In genomic region chr13:20921572-20921971, GRCh38 we compare ENCODE assay signal across 26 cellular contexts.
"Had no signal": no experiment of that assay in that cellular context is flagged by ENCODE, and none has a peak within 500 bp of the region (broad histone marks: within the 10 kb centered on the region; RNA-seq: fewer than 3 reads in every experiment).

No MANE protein-coding gene starts in this region.

- H3K36me3 Mint-ChIP-seq: activated naive CD4-positive, alpha-beta T cell treated with anti-CD3 and anti-CD28 coated beads, Interleukin-2, amount 10 ng/mL, durations not matched to agents 7 days and 5 days; activated naive CD8-positive, alpha-beta T cell; brain had no signal

- H3K4me3 ChIP-seq: SJSA1 had no signal

- H3K4me3 Mint-ChIP-seq: activated CD4-positive, alpha-beta T cell treated with anti-CD3 and anti-CD28 coated beads, Interleukin-2, amount 10 ng/mL, durations not matched to agents 24 days and 14 days; activated CD8-positive, alpha-beta T cell treated with anti-CD3 and anti-CD28 coated beads for 36 hours; activated naive CD4-positive, alpha-beta T cell treated with anti-CD3 and anti-CD28 coated beads, Interleukin-2, amount 10 ng/mL, durations not matched to agents 7 days and 5 days; activated naive CD8-positive, alpha-beta T cell; activated naive CD8-positive, alpha-beta T cell treated with anti-CD3 and anti-CD28 coated beads, Interleukin-2, amount 50 U/mL, for 24 hours; brain; T-helper 1 cell treated with Interleukin-12 subunit alpha and Interleukin-12 subunit beta and Interleukin-4 antibody, amounts not matched to agents 30 μg/mL and 1 μg/mL, for 36 hours; T-helper 2 cell treated with Interferon-gamma antibody and Interleukin-4, amounts not matched to agents 5 μg/mL and 100 μg/mL, for 36 hours had no signal

- H3K9me3 Mint-ChIP-seq: activated CD4-positive, alpha-beta T cell treated with anti-CD3 and anti-CD28 coated beads, Interleukin-2, amount 10 ng/mL, durations not matched to agents 24 days and 14 days; activated CD8-positive, alpha-beta T cell treated with anti-CD3 and anti-CD28 coated beads for 36 hours; activated naive CD4-positive, alpha-beta T cell treated with anti-CD3 and anti-CD28 coated beads, Interleukin-2, amount 10 ng/mL, durations not matched to agents 7 days and 5 days; activated naive CD8-positive, alpha-beta T cell treated with anti-CD3 and anti-CD28 coated beads, Interleukin-2, amount 50 U/mL, for 24 hours; activated T-helper 2 cell treated with anti-CD3 and anti-CD28 coated beads, Interferon-gamma antibody, Interleukin-2, Interleukin-4, amounts not matched to agents 10 μg/mL and 5 μg/mL and 100 μg/mL, durations not matched to agents 14 hours and 24 hours and 36 hours; brain; T-helper 1 cell treated with Interleukin-12 subunit alpha and Interleukin-12 subunit beta and Interleukin-4 antibody, amounts not matched to agents 30 μg/mL and 1 μg/mL, for 36 hours; T-helper 2 cell treated with Interferon-gamma antibody and Interleukin-4, amounts not matched to agents 5 μg/mL and 100 μg/mL, for 36 hours had no signal

- DNase-seq: activated CD4-positive, alpha-beta T cell treated with anti-CD3 and anti-CD28 coated beads, Interleukin-2, amount 10 ng/mL, durations not matched to agents 24 days and 14 days; activated CD4-positive, alpha-beta T cell treated with anti-CD3 and anti-CD28 coated beads, Interleukin-2, amount 50 U/mL, for 4 hours; activated CD8-positive, alpha-beta T cell treated with anti-CD3 and anti-CD28 coated beads for 36 hours; activated naive CD4-positive, alpha-beta T cell treated with anti-CD3 and anti-CD28 coated beads, Interleukin-2, amount 10 ng/mL, durations not matched to agents 7 days and 5 days; activated naive CD8-positive, alpha-beta T cell treated with anti-CD3 and anti-CD28 coated beads, Interleukin-2, amount 50 U/mL, for 24 hours; activated T-cell treated with anti-CD3 and anti-CD28 coated beads, Interleukin-2, amount 50 U/mL, for 1 hour; anterior cingulate cortex; caudate nucleus; Karpas-422; NCI-H1105; NCI-H1417 treated with DMSO at 0.1 percent for 48 hours; NCI-H1930; NCI-H2081 treated with DMSO at 0.1 percent for 48 hours; NCI-H226; NCI-H446 treated with DMSO at 0.1 percent for 48 hours; NCI-H524; NCI-H69; SHP77 treated with DMSO at 0.1 percent for 48 hours; SK-N-SH had no signal

- H3K4me1 Mint-ChIP-seq: activated CD4-positive, alpha-beta T cell treated with anti-CD3 and anti-CD28 coated beads, Interleukin-2, amount 10 ng/mL, durations not matched to agents 24 days and 14 days; activated naive CD4-positive, alpha-beta T cell treated with anti-CD3 and anti-CD28 coated beads, Interleukin-2, amount 10 ng/mL, durations not matched to agents 7 days and 5 days; activated naive CD8-positive, alpha-beta T cell treated with anti-CD3 and anti-CD28 coated beads, Interleukin-2, amount 50 U/mL, for 24 hours had no signal

- H3K27me3 ChIP-seq: SJSA1 had no signal

- H3K9me3 ChIP-seq: SJSA1, SK-N-SH had no signal

- H3K4me1 ChIP-seq: SJSA1 had no signal

- ATAC-seq: activated CD8-positive, alpha-beta T cell treated with anti-CD3 and anti-CD28 coated beads for 36 hours; activated naive CD8-positive, alpha-beta T cell treated with anti-CD3 and anti-CD28 coated beads, Interleukin-2, amount 50 U/mL, for 24 hours; Panc1 had no signal

- H3K27ac ChIP-seq: SJSA1 had no signal

- H3K36me3 ChIP-seq: SJSA1 had no signal

- H3K27ac Mint-ChIP-seq: activated CD4-positive, alpha-beta T cell treated with anti-CD3 and anti-CD28 coated beads, Interleukin-2, amount 10 ng/mL, durations not matched to agents 24 days and 14 days; activated CD8-positive, alpha-beta T cell treated with anti-CD3 and anti-CD28 coated beads for 36 hours; activated naive CD4-positive, alpha-beta T cell treated with anti-CD3 and anti-CD28 coated beads, Interleukin-2, amount 10 ng/mL, durations not matched to agents 7 days and 5 days; activated naive CD8-positive, alpha-beta T cell; activated naive CD8-positive, alpha-beta T cell treated with anti-CD3 and anti-CD28 coated beads, Interleukin-2, amount 50 U/mL, for 24 hours; activated T-helper 2 cell treated with anti-CD3 and anti-CD28 coated beads, Interferon-gamma antibody, Interleukin-2, Interleukin-4, amounts not matched to agents 10 μg/mL and 5 μg/mL and 100 μg/mL, durations not matched to agents 14 hours and 24 hours and 36 hours; T-helper 1 cell treated with Interleukin-12 subunit alpha and Interleukin-12 subunit beta and Interleukin-4 antibody, amounts not matched to agents 30 μg/mL and 1 μg/mL, for 36 hours; T-helper 2 cell treated with Interferon-gamma antibody and Interleukin-4, amounts not matched to agents 5 μg/mL and 100 μg/mL, for 36 hours had no signal

- H3K9ac ChIP-seq: SK-N-SH had no signal

- H3K4me2 ChIP-seq: SK-N-SH had no signal

- H3K27me3 Mint-ChIP-seq: activated CD8-positive, alpha-beta T cell treated with anti-CD3 and anti-CD28 coated beads for 36 hours; activated naive CD8-positive, alpha-beta T cell; activated naive CD8-positive, alpha-beta T cell treated with anti-CD3 and anti-CD28 coated beads, Interleukin-2, amount 50 U/mL, for 24 hours had no signal
